8 cellular contexts compared by ENCODE assay signal in the genomic region with DNA sequence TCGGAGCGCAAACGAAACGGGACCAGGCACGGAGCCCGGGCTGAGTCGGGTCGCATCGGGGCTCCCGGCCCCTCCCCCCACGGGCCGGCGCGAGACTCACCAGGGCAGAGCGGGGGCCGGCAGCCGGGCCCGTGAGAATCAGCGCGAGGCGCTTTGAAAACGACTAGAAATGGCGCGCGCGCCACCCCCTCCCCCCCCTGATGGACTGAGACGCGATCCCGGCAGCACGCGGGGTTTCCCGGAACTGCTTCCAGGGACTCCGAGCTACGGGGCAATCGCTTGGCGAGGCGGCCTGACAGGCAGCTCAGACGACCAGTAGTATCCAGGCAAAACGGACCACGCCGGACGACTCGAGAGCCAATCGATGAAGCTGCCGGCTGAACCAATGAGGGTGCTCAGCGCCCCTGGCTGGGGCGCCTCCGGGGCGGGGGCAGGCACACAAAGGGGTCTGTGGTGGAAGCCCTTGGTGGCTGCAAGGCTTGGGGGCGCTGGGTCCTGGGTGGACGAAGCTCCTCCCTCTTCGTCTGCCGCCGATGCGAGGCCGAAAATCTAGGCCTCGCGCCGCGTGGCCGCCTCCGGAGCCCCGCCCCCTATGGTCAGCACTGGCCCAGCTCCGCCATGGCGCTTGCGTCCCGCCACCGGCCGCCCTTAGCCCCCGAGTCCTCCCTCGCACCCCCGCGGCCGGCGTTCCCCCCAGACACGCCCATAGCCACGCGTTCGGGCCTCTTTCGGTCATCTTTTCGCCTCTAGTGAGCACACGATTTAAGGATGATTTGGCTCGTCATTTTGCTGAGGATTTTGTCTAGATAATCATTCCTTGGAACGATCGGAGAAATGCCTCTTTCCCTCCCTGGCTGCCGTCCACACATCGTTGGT. TPM values are rescaled to one million over a fixed set of nuclear protein-coding genes. Genes with fewer than 3 reads are reported as not detected.
DNase-seq lines count a peak whose midpoint lies in the region; ATAC-seq and TF ChIP-seq lines count a peak whose summit lies in the region.

A gene (minus strand): TSS at position 174 of the 876 bp plus-strand sequence. CDS start 3,276 bp downstream, outside the sequence.

- WGBS in heart right ventricle, 2 donors, result 0 to 1% methylated on average over 77 to 87 of the region's 87 CpGs
- 0 to 1% methylated on average over 30 to 38 of the region's 87 CpGs for WGBS in upper lobe of left lung, 2 donors

- H3K36me3 ChIP-seq in heart right ventricle (no peaks in the 10 kb centered on the region), upper lobe of left lung (no peaks in the 10 kb centered on the region)

- in situ Hi-C loops in GM13976 (cut with MboI; ENCODE audit: low sequenced_read_pairs, unreplicated experiment), result no loop called here

- peak within 1 kb of the TSS; percentile 92 to 98 (median 96) for H3K27ac ChIP-seq in heart right ventricle
- H3K27ac ChIP-seq in upper lobe of left lung, result peak within 1 kb of the TSS; percentile 90 to 98 (median 96)

- H3K4me1 ChIP-seq in heart right ventricle (peaks cover 2 to 49% (median 42%) of the 10 kb centered on the region in 9 donors), upper lobe of left lung (peaks cover 40 to 45% (median 42%) of the 10 kb centered on the region in 4 donors)

- no peaks in the 10 kb centered on the region for H3K27me3 ChIP-seq in heart right ventricle
- H3K27me3 ChIP-seq in upper lobe of left lung, result no peaks in the 10 kb centered on the region

- ATAC-seq in HG02870 (IDR thresholded peaks at IDR 0.05; ENCODE audit: unreplicated experiment), result peak; percentile 91
- peak; percentile 96 to 99 (median 98) for ATAC-seq in heart right ventricle
- ATAC-seq in upper lobe of left lung (ENCODE audit: low FRiP score in 2 of 2), result peak; percentile 98 to 100

- intact Hi-C loops in T-helper 1 cell treated with Interleukin-12 subunit alpha and Interleukin-12 subunit beta and Interleukin-4 antibody, amounts not matched to agents 30 ng/mL and 1 ng/mL, for 36 hours (cut with micrococcal nuclease), result loop anchor here (1.0 to 10.0 kb wide), 11 partner anchors 24 to 1300 kb away; a partner anchor contains a TSS
- intact Hi-C loops in heart right ventricle (cut with DNase I) (loop anchor here in 8 of 10 donors (1.0 to 10.0 kb wide), 7 partner anchors 24 to 138 kb away; a partner anchor contains a TSS), posterior cingulate gyrus (cut with DNase I) (loop anchor here (1.0 to 10.0 kb wide), 4 partner anchors 25 to 190 kb away; a partner anchor contains a TSS)

- H3K9me3 ChIP-seq in heart right ventricle (no peaks in the 10 kb centered on the region), upper lobe of left lung (no peaks in the 10 kb centered on the region)

- H3K4me3 ChIP-seq in heart right ventricle, result peak within 1 kb of the TSS; percentile 87 to 99 (median 90)
- peak within 1 kb of the TSS; percentile 68 to 96 (median 78) for H3K4me3 ChIP-seq in upper lobe of left lung

- TF ChIP-seq EP300 in upper lobe of left lung (IDR thresholded peaks at IDR 0.05), result peak in 1 of 4 donors; percentile 16

- DNase-seq in GM13976 (ENCODE audit: low spot score) (peak; percentile 99), NCI-H146 treated with DMSO at 0.1 percent for 48 hours (lab: John Stamatoyannopoulos, UW; ENCODE audit: unreplicated experiment) (peak; percentile 94), amniotic epithelial cell (ENCODE audit: low read depth) (peak; percentile 100), heart right ventricle (peak; percentile 100), posterior cingulate gyrus (peak; percentile 99 to 100 (median 100)), upper lobe of left lung (peak; percentile 98 to 100)

- peak in 3 of 4 donors; percentile 71 to 88 (median 76) for TF ChIP-seq POLR2A in upper lobe of left lung (IDR thresholded peaks at IDR 0.05)

- no peak for TF ChIP-seq CTCF in GM13976 (IDR thresholded peaks at IDR 0.05; ENCODE audit: borderline replicate concordance, control extremely low read depth, extremely low read depth, insufficient read depth, missing control alignments)
- TF ChIP-seq CTCF in heart right ventricle (IDR thresholded peaks at IDR 0.05), result peak in 6 of 9 donors; percentile 14 to 35 (median 22)
- peak in 3 of 6 experiments; percentile 22 to 45 (median 39) for TF ChIP-seq CTCF in upper lobe of left lung (IDR thresholded peaks at IDR 0.05)

RNA-seq across cellular contexts. Expression of the gene that starts here (rescaled TPM):
- total RNA-seq in T-helper 1 cell treated with Interleukin-12 subunit alpha and Interleukin-12 subunit beta and Interleukin-4 antibody, amounts not matched to agents 30 ng/mL and 1 ng/mL, for 36 hours, result 194 and 207 TPM in 2 replicates
- total RNA-seq in heart right ventricle (10 to 100 TPM; 56.7 to 72.7 (median 66.4) TPM), upper lobe of left lung (10 to 100 TPM; 43.9 to 97.7 (median 73.5) TPM)
- 10 to 100 TPM; 44.6 to 60.3 TPM for polyA plus RNA-seq in heart right ventricle

Comparison
In these comparisons a context has a peak if more than half of its experiments do, and no peak if none do; other contexts are left out.
1. Peak in every context shown above with its lines: DNase-seq, ATAC-seq, H3K4me3 ChIP-seq and H3K27ac ChIP-seq.